In the genomic region with DNA sequence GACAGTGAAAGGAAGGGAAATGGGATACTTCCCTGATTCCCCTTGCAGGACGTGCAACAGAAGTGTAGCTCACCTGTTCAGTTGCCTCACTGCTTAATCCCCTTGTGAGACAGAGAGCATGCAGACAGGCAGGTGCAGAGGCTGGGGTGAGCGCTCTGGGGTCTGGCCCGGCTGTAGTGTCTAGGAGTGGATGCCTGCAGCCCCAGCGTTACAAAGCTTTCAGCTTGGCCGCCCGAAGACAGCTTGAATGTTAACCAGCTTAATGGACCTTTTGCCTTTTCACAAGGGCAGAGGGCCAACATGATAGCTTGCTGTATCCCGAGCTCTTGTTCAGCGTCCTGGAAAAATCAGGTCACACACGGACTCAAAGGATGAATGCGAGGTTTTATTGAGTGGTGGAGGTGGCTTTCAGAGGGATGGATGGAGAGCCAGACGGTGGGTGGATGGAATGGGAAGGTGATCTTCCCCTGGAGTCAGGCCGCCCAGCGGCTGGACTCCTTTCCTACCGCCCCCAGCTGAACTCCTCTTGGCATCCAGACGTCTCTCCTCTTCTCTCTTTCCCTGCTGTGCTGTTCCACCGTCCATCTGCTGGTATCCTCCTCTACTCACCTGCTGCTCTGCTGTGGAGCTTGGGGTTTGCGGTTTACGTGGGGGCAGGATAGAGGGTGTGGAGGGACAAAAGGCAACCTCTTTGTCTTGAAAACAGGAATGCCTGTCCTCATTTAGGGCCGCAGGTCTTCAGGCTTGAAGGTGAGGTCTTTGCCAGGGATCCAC, we compare ENCODE assay signal across 20 cellular contexts.
DNase-seq lines count a peak whose midpoint lies in the region; ATAC-seq lines count a peak whose summit lies in the region.
"Had no signal": no experiment of that assay in that cellular context is flagged by ENCODE, and none has a peak within 500 bp of the region (broad histone marks: within the 10 kb centered on the region; RNA-seq: fewer than 3 reads in every experiment).

No MANE protein-coding gene starts in this region.

- H3K4me3 Mint-ChIP-seq in activated naive CD8-positive, alpha-beta T cell = no peak overlapping the region
- no peak overlapping the region for H3K4me3 Mint-ChIP-seq in activated naive CD8-positive, alpha-beta T cell treated with anti-CD3 and anti-CD28 coated beads, Interleukin-2, amount 50 U/mL, for 24 hours
- H3K4me3 Mint-ChIP-seq in immature natural killer cell = no peak overlapping the region
- no peak overlapping the region for H3K4me3 Mint-ChIP-seq in stimulated activated naive B cell treated with anti-CD40 and anti-IgM and Interleukin-4, amounts not matched to agents 10 μg/mL and 1 μg/mL and 100 μg/mL, for 72 hours
- H3K4me3 Mint-ChIP-seq: activated naive CD8-positive, alpha-beta T cell treated with anti-CD3 and anti-CD28 coated beads, Interleukin-2, amount 10 ng/mL, durations not matched to agents 7 days and 5 days; stimulated activated naive CD8-positive, alpha-beta T cell treated with anti-CD3 and anti-CD28 coated beads, Interleukin-15, amount 100 ng/mL, for 72 hours had no signal

- no peaks in the 10 kb centered on the region for H3K27me3 Mint-ChIP-seq in activated naive CD8-positive, alpha-beta T cell
- no peaks in the 10 kb centered on the region for H3K27me3 Mint-ChIP-seq in activated naive CD8-positive, alpha-beta T cell treated with anti-CD3 and anti-CD28 coated beads, Interleukin-2, amount 50 U/mL, for 24 hours
- peaks cover 0 to 8% (median 5%) of the 10 kb centered on the region in 3 donors for H3K27me3 Mint-ChIP-seq in immature natural killer cell (ENCODE audit: low read depth in 3 of 3)
- H3K27me3 Mint-ChIP-seq in stimulated activated naive B cell treated with anti-CD40 and anti-IgM and Interleukin-4, amounts not matched to agents 10 μg/mL and 1 μg/mL and 100 μg/mL, for 72 hours = no peaks in the 10 kb centered on the region
- H3K27me3 Mint-ChIP-seq: activated naive CD8-positive, alpha-beta T cell treated with anti-CD3 and anti-CD28 coated beads, Interleukin-2, amount 10 ng/mL, durations not matched to agents 7 days and 5 days; stimulated activated naive CD8-positive, alpha-beta T cell treated with anti-CD3 and anti-CD28 coated beads, Interleukin-15, amount 100 ng/mL, for 72 hours had no signal

- H3K4me1 Mint-ChIP-seq in activated naive CD8-positive, alpha-beta T cell (ENCODE audit: low read depth) = peaks cover 39% of the 10 kb centered on the region
- H3K4me1 Mint-ChIP-seq in activated naive CD8-positive, alpha-beta T cell treated with anti-CD3 and anti-CD28 coated beads, Interleukin-2, amount 50 U/mL, for 24 hours = peaks cover 41% of the 10 kb centered on the region
- peaks cover 42 to 52% of the 10 kb centered on the region in 2 donors for H3K4me1 Mint-ChIP-seq in immature natural killer cell
- H3K4me1 Mint-ChIP-seq in stimulated activated naive B cell treated with anti-CD40 and anti-IgM and Interleukin-4, amounts not matched to agents 10 μg/mL and 1 μg/mL and 100 μg/mL, for 72 hours = peaks cover 50 to 75% of the 10 kb centered on the region in 2 donors

- H3K27ac Mint-ChIP-seq in activated naive CD8-positive, alpha-beta T cell = peak overlapping the region; percentile 72
- H3K27ac Mint-ChIP-seq in activated naive CD8-positive, alpha-beta T cell treated with anti-CD3 and anti-CD28 coated beads, Interleukin-2, amount 50 U/mL, for 24 hours = no peak overlapping the region
- H3K27ac Mint-ChIP-seq in immature natural killer cell = peak overlapping the region; percentile 5 to 82 (median 41)
- H3K27ac Mint-ChIP-seq in stimulated activated naive B cell treated with anti-CD40 and anti-IgM and Interleukin-4, amounts not matched to agents 10 μg/mL and 1 μg/mL and 100 μg/mL, for 72 hours = peak overlapping the region; percentile 100

- ATAC-seq in activated naive CD8-positive, alpha-beta T cell treated with anti-CD3 and anti-CD28 coated beads, Interleukin-2, amount 50 U/mL, for 24 hours = no peak
- no peak for ATAC-seq in stimulated activated naive B cell treated with anti-CD40 and anti-IgM and Interleukin-4, amounts not matched to agents 10 μg/mL and 1 μg/mL and 100 μg/mL, for 72 hours (replicated peaks)
- ATAC-seq in HG03139 (IDR thresholded peaks at IDR 0.05; ENCODE audit: unreplicated experiment) (no peak), GM21529 (IDR thresholded peaks at IDR 0.05; ENCODE audit: unreplicated experiment) (no peak)
- ATAC-seq: body of pancreas; GM12878; heart left ventricle; pancreas; PC-3; stimulated activated naive CD8-positive, alpha-beta T cell treated with anti-CD3 and anti-CD28 coated beads, Interleukin-15, amount 100 ng/mL, for 72 hours had no signal

- no peaks in the 10 kb centered on the region for H3K36me3 Mint-ChIP-seq in activated naive CD8-positive, alpha-beta T cell
- H3K36me3 Mint-ChIP-seq in activated naive CD8-positive, alpha-beta T cell treated with anti-CD3 and anti-CD28 coated beads, Interleukin-2, amount 50 U/mL, for 24 hours (ENCODE audit: low read depth) = peaks cover 19% of the 10 kb centered on the region
- H3K36me3 Mint-ChIP-seq in immature natural killer cell = peaks cover 5 to 20% (median 18%) of the 10 kb centered on the region in 3 donors
- peaks cover 16 to 36% of the 10 kb centered on the region in 2 donors for H3K36me3 Mint-ChIP-seq in stimulated activated naive B cell treated with anti-CD40 and anti-IgM and Interleukin-4, amounts not matched to agents 10 μg/mL and 1 μg/mL and 100 μg/mL, for 72 hours

- H3K9me3 Mint-ChIP-seq in activated naive CD8-positive, alpha-beta T cell (ENCODE audit: low read depth) = no peaks in the 10 kb centered on the region
- H3K9me3 Mint-ChIP-seq in activated naive CD8-positive, alpha-beta T cell treated with anti-CD3 and anti-CD28 coated beads, Interleukin-2, amount 50 U/mL, for 24 hours = no peaks in the 10 kb centered on the region
- H3K9me3 Mint-ChIP-seq in immature natural killer cell = peaks cover 0 to 3% (median 0%) of the 10 kb centered on the region in 6 donors
- peaks cover 5 to 9% of the 10 kb centered on the region in 2 donors for H3K9me3 Mint-ChIP-seq in stimulated activated naive B cell treated with anti-CD40 and anti-IgM and Interleukin-4, amounts not matched to agents 10 μg/mL and 1 μg/mL and 100 μg/mL, for 72 hours

- DNase-seq in activated naive CD8-positive, alpha-beta T cell treated with anti-CD3 and anti-CD28 coated beads, Interleukin-2, amount 50 U/mL, for 24 hours = no peak
- peak; percentile 87 for DNase-seq in NCI-H69 (lab: John Stamatoyannopoulos, UW)
- DNase-seq in immature natural killer cell = no peak
- DNase-seq in stimulated activated naive B cell treated with anti-CD40 and anti-IgM and Interleukin-4, amounts not matched to agents 10 μg/mL and 1 μg/mL and 100 μg/mL, for 72 hours = no peak
- DNase-seq: activated naive CD8-positive, alpha-beta T cell treated with anti-CD3 and anti-CD28 coated beads, Interleukin-2, amount 10 ng/mL, durations not matched to agents 7 days and 5 days; activated T-cell treated with anti-CD3 and anti-CD28 coated beads for 4 hours; AML-193; body of pancreas; colonic mucosa; GF-D8; H7; heart left ventricle; pancreas; PC-3; stimulated activated naive CD8-positive, alpha-beta T cell treated with anti-CD3 and anti-CD28 coated beads, Interleukin-15, amount 100 ng/mL, for 72 hours; trophoblast cell had no signal
